Comparison of ENCODE assay signal across 21 cellular contexts in the genomic region with DNA sequence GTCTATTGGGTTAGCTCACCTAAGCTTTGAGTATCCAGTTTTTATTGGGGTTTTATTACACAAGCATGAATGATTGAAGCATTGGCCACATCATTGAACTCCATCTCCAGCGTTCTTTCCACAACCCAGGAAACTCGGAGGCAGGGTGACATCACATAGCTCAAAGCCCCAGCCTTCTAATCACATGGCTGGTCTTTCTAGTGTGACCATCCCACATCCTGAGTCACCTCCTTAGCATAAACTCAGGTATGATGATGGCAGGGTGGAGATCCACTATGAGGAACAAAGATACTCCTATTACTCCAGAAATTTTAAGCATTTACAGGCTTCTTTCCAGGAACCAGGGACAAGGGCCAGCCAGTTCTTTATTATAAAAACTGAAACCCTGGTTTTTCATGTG. TPM values are rescaled to one million over a fixed set of nuclear protein-coding genes. Genes with fewer than 3 reads are reported as not detected.
DNase-seq lines count a peak whose midpoint lies in the region; ATAC-seq, FAIRE-seq and TF ChIP-seq lines count a peak whose summit lies in the region.
"Had no signal": no experiment of that assay in that cellular context is flagged by ENCODE, and none has a peak within 500 bp of the region (broad histone marks: within the 10 kb centered on the region; RNA-seq: fewer than 3 reads in every experiment).

No MANE protein-coding gene starts in this region.

- peaks cover 3% of the 10 kb centered on the region for H3K27me3 Mint-ChIP-seq in astrocyte (ENCODE audit: low read depth, unreplicated experiment)
- peaks cover 3% of the 10 kb centered on the region for H3K27me3 Mint-ChIP-seq in activated T-helper 17 cell treated with anti-CD3 and anti-CD28 coated beads, Interleukin-2, amount 50 U/mL, for 72 hours

- H3K27ac ChIP-seq in GM23248 (no peak overlapping the region), astrocyte (ENCODE audit: low read depth, low read length) (no peak overlapping the region), keratinocyte (ENCODE audit: control insufficient read depth, insufficient read depth, low read length) (no peak overlapping the region), A673 (ENCODE audit: low read depth, low read length, poor library complexity, severe bottlenecking) (no peak overlapping the region), right atrium auricular region (no peak overlapping the region)
- H3K27ac ChIP-seq: WERI-Rb-1 had no signal

- H3K79me2 ChIP-seq in GM23248 (ENCODE audit: insufficient read depth), result no peaks in the 10 kb centered on the region
- no peaks in the 10 kb centered on the region for H3K79me2 ChIP-seq in astrocyte (ENCODE audit: insufficient read depth, low read length)
- H3K79me2 ChIP-seq in keratinocyte (ENCODE audit: control insufficient read depth, insufficient read depth, low read length), result no peaks in the 10 kb centered on the region

- no peak overlapping the region for H3K27ac Mint-ChIP-seq in astrocyte (ENCODE audit: unreplicated experiment)
- no peak overlapping the region for H3K27ac Mint-ChIP-seq in activated T-helper 17 cell treated with anti-CD3 and anti-CD28 coated beads, Interleukin-2, amount 50 U/mL, for 72 hours
- H3K27ac Mint-ChIP-seq: activated T-helper 1 cell treated with anti-CD3 and anti-CD28 coated beads, Interleukin-12 subunit alpha, Interleukin-12 subunit beta, Interleukin-2, Interleukin-4 antibody, amounts not matched to agents 30 ng/mL and 10 ng/mL and 1 ng/mL, durations not matched to agents 14 hours and 24 hours and 36 hours; CD8-positive, alpha-beta memory T cell; T-cell had no signal

- H3K4me1 ChIP-seq in GM23248 (ENCODE audit: insufficient read depth) (no peaks in the 10 kb centered on the region; the same call in 1 of the 2 replicates), astrocyte (ENCODE audit: insufficient read depth, low read length) (no peaks in the 10 kb centered on the region), keratinocyte (ENCODE audit: control insufficient read depth, extremely low read depth, insufficient read depth, low read length) (peaks cover 8% of the 10 kb centered on the region), A673 (ENCODE audit: insufficient read depth, low read length, poor library complexity, severe bottlenecking) (no peaks in the 10 kb centered on the region), right atrium auricular region (no peaks in the 10 kb centered on the region)

- intact Hi-C loops in A673 (cut with micrococcal nuclease; ENCODE audit: unreplicated experiment), result no loop called here

- dilution Hi-C loops in keratinocyte (cut with MboI; ENCODE audit: extremely low pct_ligation_motif_present, low sequenced_read_pairs), result no loop called here

- WGBS in GM23248 (ENCODE audit: low coverage in 1 of 2, low lambda C conversion rate in 2 of 2, missing lambda C conversion rate in 2 of 2), 2 experiments, result 58 to 67% methylated on average over 2 of the region's 2 CpGs

- H4K20me1 ChIP-seq in GM23248 (ENCODE audit: insufficient read depth) (no peaks in the 10 kb centered on the region), astrocyte (ENCODE audit: insufficient read depth, low read length) (no peaks in the 10 kb centered on the region), keratinocyte (ENCODE audit: control insufficient read depth, extremely low read depth, insufficient read depth, low read length) (no peaks in the 10 kb centered on the region)

- POLR2A ChIA-PET in A673 (lab: Charles Lee; ENCODE audit: low non-redundant PET), result no interaction called here

- H3K36me3 Mint-ChIP-seq in astrocyte (ENCODE audit: low read depth, unreplicated experiment), result no peaks in the 10 kb centered on the region
- no peaks in the 10 kb centered on the region for H3K36me3 Mint-ChIP-seq in activated T-helper 17 cell treated with anti-CD3 and anti-CD28 coated beads, Interleukin-2, amount 50 U/mL, for 72 hours (ENCODE audit: low read depth)

- H3K9me3 ChIP-seq in GM23248 (ENCODE audit: low read depth) (no peaks in the 10 kb centered on the region), astrocyte (ENCODE audit: insufficient read depth, low read depth, low read length) (peaks cover 5% of the 10 kb centered on the region), keratinocyte (ENCODE audit: control insufficient read depth, low read depth, low read length) (no peaks in the 10 kb centered on the region), A673 (ENCODE audit: low read depth, low read length, poor library complexity, severe bottlenecking) (no peaks in the 10 kb centered on the region), right atrium auricular region (peaks cover 0 to 12% of the 10 kb centered on the region in 2 donors)

- CTCF ChIA-PET in A673 (lab: Charles Lee), result no interaction called here

- no peak overlapping the region for H3K4me2 ChIP-seq in GM23248 (ENCODE audit: unreplicated experiment)
- no peak overlapping the region for H3K4me2 ChIP-seq in astrocyte (ENCODE audit: low read length)
- H3K4me2 ChIP-seq in keratinocyte (ENCODE audit: control insufficient read depth, extremely low read depth, insufficient read depth, low read depth, low read length), result peak overlapping the region; percentile 2

- no peaks in the 10 kb centered on the region for H3K9me2 ChIP-seq in GM23248 (ENCODE audit: insufficient read depth)

- H3K27me3 ChIP-seq in GM23248 (replicated peaks; ENCODE audit: insufficient read depth) (no peaks in the 10 kb centered on the region), astrocyte (ENCODE audit: insufficient read depth, low read length) (no peaks in the 10 kb centered on the region), keratinocyte (ENCODE audit: control insufficient read depth, extremely low read depth, insufficient read depth, low read length) (no peaks in the 10 kb centered on the region), A673 (replicated peaks; ENCODE audit: insufficient read depth, low read depth, low read length, poor library complexity) (no peaks in the 10 kb centered on the region), right atrium auricular region (no peaks in the 10 kb centered on the region)

- H3K36me3 ChIP-seq in GM23248 (ENCODE audit: low read depth) (no peaks in the 10 kb centered on the region), astrocyte (ENCODE audit: insufficient read depth, low read length) (no peaks in the 10 kb centered on the region), keratinocyte (ENCODE audit: control insufficient read depth in 2 of 2, extremely low read depth in 1 of 2, insufficient read depth in 2 of 2, low read length in 2 of 2) (no peaks in the 10 kb centered on the region), A673 (ENCODE audit: insufficient read depth, low read length, poor library complexity, severe bottlenecking) (no peaks in the 10 kb centered on the region), right atrium auricular region (no peaks in the 10 kb centered on the region)
- H3K36me3 ChIP-seq: WERI-Rb-1 had no signal

- no peaks in the 10 kb centered on the region for H3K9me1 ChIP-seq in keratinocyte (ENCODE audit: control insufficient read depth, extremely low read depth, insufficient read depth, low read length)

- no peak for ATAC-seq in activated T-helper 17 cell treated with anti-CD3 and anti-CD28 coated beads, Interleukin-2, amount 50 U/mL, for 72 hours (replicated peaks)
- no peak for ATAC-seq in HG03196 (IDR thresholded peaks at IDR 0.05; ENCODE audit: unreplicated experiment)
- ATAC-seq: HepG2, T-cell had no signal

- H3K4me1 Mint-ChIP-seq in astrocyte (ENCODE audit: low read depth, unreplicated experiment), result peaks cover 2% of the 10 kb centered on the region
- H3K4me1 Mint-ChIP-seq in activated T-helper 17 cell treated with anti-CD3 and anti-CD28 coated beads, Interleukin-2, amount 50 U/mL, for 72 hours, result no peaks in the 10 kb centered on the region
- H3K4me1 Mint-ChIP-seq: CD8-positive, alpha-beta memory T cell; neural crest cell; T-cell had no signal

- in situ Hi-C loops in GM23248 (cut with MboI), result no loop called here

- H3F3A ChIP-seq in GM23248 (ENCODE audit: insufficient read depth), result no peaks in the 10 kb centered on the region

- no peak overlapping the region for H3K4me3 ChIP-seq in GM23248
- no peak overlapping the region for H3K4me3 ChIP-seq in astrocyte (ENCODE audit: insufficient read depth, low read depth, low read length)
- no peak overlapping the region for H3K4me3 ChIP-seq in keratinocyte (ENCODE audit: control insufficient read depth in 2 of 3, extremely low read depth in 1 of 3, insufficient read depth in 2 of 3, low read depth in 1 of 3, low read length in 3 of 3)
- H3K4me3 ChIP-seq in A673 (ENCODE audit: low read depth, low read length, poor library complexity, severe bottlenecking), result no peak overlapping the region
- no peak overlapping the region for H3K4me3 ChIP-seq in right atrium auricular region

- FAIRE-seq in astrocyte (lab: Jason Lieb, UNC) (no peak), keratinocyte (lab: Jason Lieb, UNC) (peak; percentile 23)
- FAIRE-seq: HepG2, RCC 7860 had no signal

- TF ChIP-seq CTCF in astrocyte (IDR thresholded peaks at IDR 0.05; ENCODE audit: insufficient read depth, low read depth, low read length) (no peak), keratinocyte (optimal IDR thresholded peaks at IDR 0.05 in 1 of 3, IDR thresholded peaks at IDR 0.05 in 1 of 3, conservative IDR thresholded peaks at IDR 0.05 in 1 of 3; ENCODE audit: extremely low read depth in 1 of 3, insufficient read depth in 2 of 3, low read length in 3 of 3) (no peak), A673 (conservative IDR thresholded peaks at IDR 0.05; ENCODE audit: low read depth, low read length) (no peak), right atrium auricular region (IDR thresholded peaks at IDR 0.05) (no peak)

- no TSS peak for BruUV-seq in A673 (replicated peaks; lab: Mats Ljungman, UMichigan)

- DNase-seq in A172 (ENCODE audit: low spot score) (peak; percentile 44), GM23248 (peak; percentile 29), astrocyte (ENCODE audit: low read depth) (peak; percentile 40), keratinocyte (ENCODE audit: low read depth, low spot score) (no peak), A673 (ENCODE audit: low spot score) (no peak), right atrium auricular region (ENCODE audit: low spot score) (no peak)
- DNase-seq: CD8-positive, alpha-beta memory T cell; effector CD8-positive, alpha-beta T cell; GF-D8; GOT3; MV-4-11; NCI-H69; retina; T-cell; WERI-Rb-1 had no signal

- H3K9ac ChIP-seq in GM23248, result no peak overlapping the region
- H3K9ac ChIP-seq in astrocyte (ENCODE audit: low read length), result no peak overlapping the region
- H3K9ac ChIP-seq in keratinocyte (ENCODE audit: control insufficient read depth, extremely low read depth, insufficient read depth, low read length), result no peak overlapping the region

- no peak overlapping the region for H2AFZ ChIP-seq in GM23248
- H2AFZ ChIP-seq in astrocyte (ENCODE audit: low read depth, low read length), result peak overlapping the region; percentile 4
- no peak overlapping the region for H2AFZ ChIP-seq in keratinocyte (ENCODE audit: control insufficient read depth, low read length)

- H3K9me3 Mint-ChIP-seq in astrocyte (ENCODE audit: unreplicated experiment), result peaks cover 6% of the 10 kb centered on the region
- H3K9me3 Mint-ChIP-seq in activated T-helper 17 cell treated with anti-CD3 and anti-CD28 coated beads, Interleukin-2, amount 50 U/mL, for 72 hours, result no peaks in the 10 kb centered on the region

- H3K4me3 Mint-ChIP-seq in astrocyte (ENCODE audit: unreplicated experiment), result no peak overlapping the region
- H3K4me3 Mint-ChIP-seq in activated T-helper 17 cell treated with anti-CD3 and anti-CD28 coated beads, Interleukin-2, amount 50 U/mL, for 72 hours, result no peak overlapping the region
- H3K4me3 Mint-ChIP-seq: activated T-helper 1 cell treated with anti-CD3 and anti-CD28 coated beads, Interleukin-12 subunit alpha, Interleukin-12 subunit beta, Interleukin-2, Interleukin-4 antibody, amounts not matched to agents 30 ng/mL and 10 ng/mL and 1 ng/mL, durations not matched to agents 14 hours and 24 hours and 36 hours; CD8-positive, alpha-beta memory T cell; neural crest cell; T-cell had no signal

RNA-seq across cellular contexts. Expression of gene CCNF, which starts 43.8 kb away (rescaled TPM):
- 52.0 and 54.5 TPM in 2 replicates for total RNA-seq in A172 (2014; rRNA removed; shearing (Covaris generic))
- total RNA-seq in GM23248 (2014; rRNA removed; shearing (Covaris generic)), result 11.5 and 15.7 TPM in 2 replicates
- polyA plus RNA-seq in GM23248 (2016; fragmentation: Nextera tagmentation; extraction: Ambion mirVana) (9.3 and 10.5 TPM in 2 replicates), keratinocyte (1.3 to 8.3 TPM (median 3.5 TPM) in 3 replicates)
- total RNA-seq in astrocyte (5.5 and 6.4 TPM in 2 replicates), A673 (2021) (71.7 and 76.1 TPM in 2 replicates), right atrium auricular region (1 to 10 TPM; 1.4 to 1.7 TPM)
- 0.45 TPM for polyA plus RNA-seq in keratinocyte (2011; ENCODE audit: low read depth)
- 1.7 and 2.2 TPM in 2 replicates for polyA plus RNA-seq in keratinocyte (2011; cell fraction: cytosol; rRNA removed)
- 3.4 and 3.8 TPM in 2 replicates for polyA plus RNA-seq in keratinocyte (2011; cell fraction: nucleus; rRNA removed)
- polyA plus RNA-seq in keratinocyte (2012; ENCODE audit: low replicate concordance), result 1.5 and 8.4 TPM in 2 replicates
- 5.1 to 27.4 TPM (median 15.6 TPM) in 3 replicates for polyA minus RNA-seq in keratinocyte
- 11.7 TPM for polyA minus RNA-seq in keratinocyte (2011; cell fraction: cytosol; rRNA and poly(A)+ RNA removed)
- polyA minus RNA-seq in keratinocyte (2011; cell fraction: nucleus; rRNA and poly(A)+ RNA removed), result 5.3 and 5.7 TPM in 2 replicates
- 10 to 100 TPM; 59.6 to 64.5 TPM for total RNA-seq in activated T-helper 17 cell treated with anti-CD3 and anti-CD28 coated beads, Interleukin-2, amount 50 U/mL, for 72 hours

RNA-seq across cellular contexts. Expression of gene ABCA3, which starts 44.9 kb away (rescaled TPM):
- total RNA-seq in A172 (2014; rRNA removed; shearing (Covaris generic)), result 17.3 and 19.5 TPM in 2 replicates
- total RNA-seq in GM23248 (2014; rRNA removed; shearing (Covaris generic)), result 0.76 and 2.1 TPM in 2 replicates
- polyA plus RNA-seq in GM23248 (2016; fragmentation: Nextera tagmentation; extraction: Ambion mirVana), result 0.47 and 0.64 TPM in 2 replicates
- 4.8 and 4.9 TPM in 2 replicates for total RNA-seq in astrocyte
- 0.06 to 0.08 TPM (median 0.08 TPM) in 3 replicates for polyA plus RNA-seq in keratinocyte
- polyA plus RNA-seq in keratinocyte (2011; ENCODE audit: low read depth), result 0.35 TPM
- 0.06 and 0.10 TPM in 2 replicates for polyA plus RNA-seq in keratinocyte (2011; cell fraction: cytosol; rRNA removed)
- polyA plus RNA-seq in keratinocyte (2011; cell fraction: nucleus; rRNA removed), result 0.13 and 0.19 TPM in 2 replicates
- 0.03 and 0.35 TPM in 2 replicates for polyA plus RNA-seq in keratinocyte (2012; ENCODE audit: low replicate concordance)
- 0.06 to 0.23 TPM (median 0.13 TPM) in 3 replicates for polyA minus RNA-seq in keratinocyte
- not detected for polyA minus RNA-seq in keratinocyte (2011; cell fraction: cytosol; rRNA and poly(A)+ RNA removed)
- polyA minus RNA-seq in keratinocyte (2011; cell fraction: nucleus; rRNA and poly(A)+ RNA removed), result 0.21 and 0.93 TPM in 2 replicates
- 1 to 10 TPM; 4.7 to 5.2 TPM for total RNA-seq in activated T-helper 17 cell treated with anti-CD3 and anti-CD28 coated beads, Interleukin-2, amount 50 U/mL, for 72 hours
- total RNA-seq in A673 (2021), result 9.0 and 13.7 TPM in 2 replicates
- 10 to 100 TPM in 1 of 2 donors, 1 to 10 TPM in 1; 7.5 to 10.1 TPM for total RNA-seq in right atrium auricular region

Comparison
In these comparisons a context has a peak if more than half of its experiments do, and no peak if none do; other contexts are left out.
1. DNase-seq: peak in A172 (single experiment), GM23248 (single experiment) and astrocyte (single experiment); none in keratinocyte (single experiment), A673 (single experiment) and right atrium auricular region (single experiment).